1 cellular context compared by ENCODE assay signal in the genomic region with DNA sequence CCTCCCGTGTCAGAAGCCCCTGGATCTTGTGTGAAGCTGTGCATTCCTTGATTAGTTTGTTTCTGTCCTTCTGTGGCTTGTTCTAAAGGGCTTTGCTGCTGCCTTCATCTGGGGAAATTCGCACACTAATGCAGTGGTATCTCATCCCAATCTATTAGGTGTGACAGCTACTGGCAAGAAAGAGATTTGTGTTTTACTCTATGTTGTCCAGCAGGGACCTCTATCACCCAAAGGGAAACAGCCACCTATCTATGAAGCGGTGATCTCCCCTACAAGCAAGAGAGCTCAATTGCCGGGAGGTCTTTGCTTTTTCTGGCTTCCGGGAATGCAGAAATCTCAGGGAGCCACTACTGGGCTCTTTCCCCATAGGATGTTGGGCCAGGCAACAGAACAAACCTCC.
TF ChIP-seq lines count a peak whose summit lies in the region.

No MANE protein-coding gene starts in this region.

TF ChIP-seq in H1, 55 proteins besides CTCF, POLR2A, EP300 and RAD21 (continued from another document):
- TF ChIP-seq, protein P1, sequence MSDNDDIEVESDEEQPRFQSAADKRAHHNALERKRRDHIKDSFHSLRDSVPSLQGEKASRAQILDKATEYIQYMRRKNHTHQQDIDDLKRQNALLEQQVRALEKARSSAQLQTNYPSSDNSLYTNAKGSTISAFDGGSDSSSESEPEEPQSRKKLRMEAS (IDR thresholded peaks at IDR 0.05), result no peak
- no peak for TF ChIP-seq CHD2 (IDR thresholded peaks at IDR 0.05; ENCODE audit: low read length)
- TF ChIP-seq GTF2F1 (IDR thresholded peaks at IDR 0.05; ENCODE audit: borderline replicate concordance, low read depth, low read length), result no peak
- TF ChIP-seq, protein P2, sequence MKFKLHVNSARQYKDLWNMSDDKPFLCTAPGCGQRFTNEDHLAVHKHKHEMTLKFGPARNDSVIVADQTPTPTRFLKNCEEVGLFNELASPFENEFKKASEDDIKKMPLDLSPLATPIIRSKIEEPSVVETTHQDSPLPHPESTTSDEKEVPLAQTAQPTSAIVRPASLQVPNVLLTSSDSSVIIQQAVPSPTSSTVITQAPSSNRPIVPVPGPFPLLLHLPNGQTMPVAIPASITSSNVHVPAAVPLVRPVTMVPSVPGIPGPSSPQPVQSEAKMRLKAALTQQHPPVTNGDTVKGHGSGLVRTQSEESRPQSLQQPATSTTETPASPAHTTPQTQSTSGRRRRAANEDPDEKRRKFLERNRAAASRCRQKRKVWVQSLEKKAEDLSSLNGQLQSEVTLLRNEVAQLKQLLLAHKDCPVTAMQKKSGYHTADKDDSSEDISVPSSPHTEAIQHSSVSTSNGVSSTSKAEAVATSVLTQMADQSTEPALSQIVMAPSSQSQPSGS (IDR thresholded peaks at IDR 0.05; ENCODE audit: low read length), result no peak
- no peak for TF ChIP-seq EZH2 (IDR thresholded peaks at IDR 0.05; ENCODE audit: low read depth, low read length, severe bottlenecking)
- no peak for TF ChIP-seq TEAD4 (IDR thresholded peaks at IDR 0.05; ENCODE audit: low read depth, low read length)
- no peak for TF ChIP-seq ASH2L (IDR thresholded peaks at IDR 0.05; ENCODE audit: low read length)
- no peak for TF ChIP-seq HDAC6 (IDR thresholded peaks at IDR 0.05; ENCODE audit: low read depth, low read length)
- TF ChIP-seq SIRT6 (IDR thresholded peaks at IDR 0.05; ENCODE audit: low read length), result no peak
- TF ChIP-seq JUND (IDR thresholded peaks at IDR 0.05; ENCODE audit: low read length), result no peak
- no peak for TF ChIP-seq BCL11A (IDR thresholded peaks at IDR 0.05; ENCODE audit: low read depth in 2 of 2, low read length in 2 of 2)
- TF ChIP-seq CBX5 (IDR thresholded peaks at IDR 0.05; ENCODE audit: low read depth, low read length), result no peak
- no peak for TF ChIP-seq EGR1 (IDR thresholded peaks at IDR 0.05; ENCODE audit: borderline replicate concordance, low read depth, low read length)
- TF ChIP-seq SRF (IDR thresholded peaks at IDR 0.05; ENCODE audit: low read depth, low read length), result no peak
- no peak for TF ChIP-seq ZNF274 (IDR thresholded peaks at IDR 0.05; ENCODE audit: borderline replicate concordance, extremely low read depth, low read length)
TF ChIP-seq in H1: peak in this region for 0.
